Comparison of ENCODE assay signal across 11 cellular contexts in genomic region chr18:10878703-10879102, GRCh38.
A peak's percentile ranks its signal among the peaks of the same experiment; 100 is the strongest.
DNase-seq lines count a peak whose midpoint lies in the region; ATAC-seq lines count a peak whose summit lies in the region.
"Had no signal": no experiment of that assay in that cellular context is flagged by ENCODE, and none has a peak within 500 bp of the region (broad histone marks: within the 10 kb centered on the region; RNA-seq: fewer than 3 reads in every experiment).

No MANE protein-coding gene starts in this region.

- ATAC-seq in GM21737 (IDR thresholded peaks at IDR 0.05; ENCODE audit: unreplicated experiment) (peak; percentile 82), HG03196 (IDR thresholded peaks at IDR 0.05; ENCODE audit: unreplicated experiment) (peak; percentile 62)

- DNase-seq in DMS53 (lab: John Stamatoyannopoulos, UW): peak; percentile 46
- no peak for DNase-seq in DMS53 treated with DMSO at 0.1 percent for 48 hours (lab: John Stamatoyannopoulos, UW; ENCODE audit: unreplicated experiment)
- no peak for DNase-seq in stimulated activated CD4-positive, alpha-beta T cell treated with anti-CD3 and anti-CD28 coated beads, Interleukin-1b, Interleukin-23, amount 100 ng/mL, for 48 hours
- DNase-seq in NCI-H146 treated with DMSO at 0.1 percent for 48 hours (lab: John Stamatoyannopoulos, UW; ENCODE audit: unreplicated experiment): no peak
- no peak for DNase-seq in H4 (ENCODE audit: low spot score)
- DNase-seq in SIG-M5 treated with dmso at 0.1 percent for 504 hours (lab: John Stamatoyannopoulos, UW; ENCODE audit: unreplicated experiment): no peak
- DNase-seq: GM23248, NCI-H2227 treated with DMSO at 0.1 percent for 48 hours, SHP77 had no signal
